ENCODE assay signal across 13 cellular contexts in the genomic region with DNA sequence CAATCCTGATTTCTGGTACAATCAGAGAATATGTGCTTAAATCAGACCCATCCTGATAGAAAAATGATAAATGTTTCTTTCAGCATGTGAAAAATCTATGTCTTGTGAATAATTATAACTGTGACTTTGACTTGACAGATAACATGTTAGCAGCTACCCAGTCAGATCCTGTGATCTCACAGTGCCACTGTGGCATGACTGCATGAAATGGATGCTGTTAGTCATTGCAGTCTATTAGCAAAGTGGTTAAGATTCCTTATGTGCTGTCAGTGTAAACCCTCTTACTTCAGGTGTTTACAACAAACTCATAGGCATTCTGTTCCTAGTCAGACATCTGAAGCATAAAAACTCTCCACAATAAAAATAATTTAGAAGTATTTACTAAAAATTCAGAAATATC.
DNase-seq lines count a peak whose midpoint lies in the region; ATAC-seq and TF ChIP-seq lines count a peak whose summit lies in the region.
"Had no signal": no experiment of that assay in that cellular context is flagged by ENCODE, and none has a peak within 500 bp of the region (broad histone marks: within the 10 kb centered on the region; RNA-seq: fewer than 3 reads in every experiment).

No MANE protein-coding gene starts in this region.

- H3K4me1 ChIP-seq in breast epithelium = no peaks in the 10 kb centered on the region
- peaks cover 0 to 3% (median 0%) of the 10 kb centered on the region in 12 donors for H3K4me1 ChIP-seq in heart left ventricle

- no peaks in the 10 kb centered on the region for H3K9me3 Mint-ChIP-seq in MCF 10A (ENCODE audit: unreplicated experiment)
- no peaks in the 10 kb centered on the region for H3K9me3 Mint-ChIP-seq in activated T-cell treated with anti-CD3 and anti-CD28 coated beads, Interleukin-2, amount 50 U/mL, for 24 hours

- ATAC-seq in heart left ventricle (no peak), HG02885 (IDR thresholded peaks at IDR 0.05; ENCODE audit: poor library complexity, unreplicated experiment) (no peak)

- H3K36me3 Mint-ChIP-seq in MCF 10A (ENCODE audit: insufficient read depth, unreplicated experiment) = peaks cover 5% of the 10 kb centered on the region
- no peaks in the 10 kb centered on the region for H3K36me3 Mint-ChIP-seq in activated T-cell treated with anti-CD3 and anti-CD28 coated beads, Interleukin-2, amount 50 U/mL, for 24 hours (ENCODE audit: low read depth)

- H3K27ac Mint-ChIP-seq in MCF 10A (ENCODE audit: low read depth, unreplicated experiment) = no peak overlapping the region
- H3K27ac Mint-ChIP-seq in activated T-cell treated with anti-CD3 and anti-CD28 coated beads, Interleukin-2, amount 50 U/mL, for 24 hours = no peak overlapping the region

- no peaks in the 10 kb centered on the region for H3K4me1 Mint-ChIP-seq in MCF 10A (ENCODE audit: insufficient read depth, unreplicated experiment)
- H3K4me1 Mint-ChIP-seq in activated T-cell treated with anti-CD3 and anti-CD28 coated beads, Interleukin-2, amount 50 U/mL, for 24 hours (ENCODE audit: low read depth) = no peaks in the 10 kb centered on the region

- BruUV-seq in MCF 10A (replicated peaks; lab: Mats Ljungman, UMichigan) = no TSS peak

- H3K4me3 ChIP-seq in breast epithelium = no peak overlapping the region
- H3K4me3 ChIP-seq in heart left ventricle = no peak overlapping the region
- H3K4me3 ChIP-seq: thoracic aorta had no signal

- intact Hi-C loops in MCF 10A (cut with micrococcal nuclease) = no loop called here
- intact Hi-C loops in breast epithelium (cut with DNase I; ENCODE audit: low total_unique reads) = no loop called here
- intact Hi-C loops in heart left ventricle (cut with DNase I) = no loop called here

- TF ChIP-seq POLR2A in breast epithelium (IDR thresholded peaks at IDR 0.05) (no peak), heart left ventricle (IDR thresholded peaks at IDR 0.05) (no peak)

- no peaks in the 10 kb centered on the region for H3K27me3 Mint-ChIP-seq in MCF 10A (ENCODE audit: insufficient read depth, unreplicated experiment)
- no peaks in the 10 kb centered on the region for H3K27me3 Mint-ChIP-seq in activated T-cell treated with anti-CD3 and anti-CD28 coated beads, Interleukin-2, amount 50 U/mL, for 24 hours

- H3K27ac ChIP-seq in breast epithelium = no peak overlapping the region
- H3K27ac ChIP-seq in epithelial cell of prostate = no peak overlapping the region
- no peak overlapping the region for H3K27ac ChIP-seq in heart left ventricle
- H3K27ac ChIP-seq: thoracic aorta had no signal

- H3K36me3 ChIP-seq in breast epithelium = no peaks in the 10 kb centered on the region
- no peaks in the 10 kb centered on the region for H3K36me3 ChIP-seq in heart left ventricle
- H3K36me3 ChIP-seq: thoracic aorta had no signal

- no peak overlapping the region for H3K4me3 Mint-ChIP-seq in MCF 10A (ENCODE audit: unreplicated experiment)
- H3K4me3 Mint-ChIP-seq in activated T-cell treated with anti-CD3 and anti-CD28 coated beads, Interleukin-2, amount 50 U/mL, for 24 hours = no peak overlapping the region

- POLR2A ChIA-PET in MCF 10A (lab: Yijun Ruan, JAX) = no interaction called here

- CTCF ChIA-PET in MCF 10A (lab: Yijun Ruan, JAX) = interaction anchor here (1.2 kb wide), 1 partner anchor 9 kb away, joined by 3 read pairs; no protein-coding TSS in a partner anchor

- no peaks in the 10 kb centered on the region for H3K9me3 ChIP-seq in breast epithelium
- H3K9me3 ChIP-seq in heart left ventricle = no peaks in the 10 kb centered on the region
- H3K9me3 ChIP-seq: thoracic aorta had no signal

- H3K27me3 ChIP-seq in breast epithelium (no peaks in the 10 kb centered on the region), heart left ventricle (no peaks in the 10 kb centered on the region)

- DNase-seq in MCF 10A (ENCODE audit: unreplicated experiment) (peak; percentile 2), breast epithelium (ENCODE audit: low spot score in 2 of 2) (no peak), HS-5 (ENCODE audit: low read depth) (peak; percentile 47), epithelial cell of prostate (ENCODE audit: low read depth, low spot score) (peak; percentile 39), heart left ventricle (no peak), T-helper 9 cell (no peak)
- DNase-seq in activated T-cell treated with anti-CD3 and anti-CD28 coated beads, Interleukin-2, amount 50 U/mL, for 24 hours = no peak
- DNase-seq: activated CD4-positive, alpha-beta T cell treated with anti-CD3 and anti-CD28 coated beads for 1 hour; activated naive CD4-positive, alpha-beta T cell; NCI-H146; Right ventricle myocardium superior had no signal

- no peak for TF ChIP-seq CTCF in MCF 10A (IDR thresholded peaks at IDR 0.05; ENCODE audit: unreplicated experiment)
- TF ChIP-seq CTCF in breast epithelium (IDR thresholded peaks at IDR 0.05) = no peak
- no peak for TF ChIP-seq CTCF in heart left ventricle (IDR thresholded peaks at IDR 0.05)

Comparison
In these comparisons a context has a peak if more than half of its experiments do, and no peak if none do; other contexts are left out.
1. DNase-seq: peak in MCF 10A (single experiment), HS-5 (single experiment) and epithelial cell of prostate (single experiment); none in breast epithelium (0 of 2), activated T-cell treated with anti-CD3 and anti-CD28 coated beads, Interleukin-2, amount 50 U/mL, for 24 hours (single experiment), heart left ventricle (0 of 5) and T-helper 9 cell (single experiment).